In the genomic region with DNA sequence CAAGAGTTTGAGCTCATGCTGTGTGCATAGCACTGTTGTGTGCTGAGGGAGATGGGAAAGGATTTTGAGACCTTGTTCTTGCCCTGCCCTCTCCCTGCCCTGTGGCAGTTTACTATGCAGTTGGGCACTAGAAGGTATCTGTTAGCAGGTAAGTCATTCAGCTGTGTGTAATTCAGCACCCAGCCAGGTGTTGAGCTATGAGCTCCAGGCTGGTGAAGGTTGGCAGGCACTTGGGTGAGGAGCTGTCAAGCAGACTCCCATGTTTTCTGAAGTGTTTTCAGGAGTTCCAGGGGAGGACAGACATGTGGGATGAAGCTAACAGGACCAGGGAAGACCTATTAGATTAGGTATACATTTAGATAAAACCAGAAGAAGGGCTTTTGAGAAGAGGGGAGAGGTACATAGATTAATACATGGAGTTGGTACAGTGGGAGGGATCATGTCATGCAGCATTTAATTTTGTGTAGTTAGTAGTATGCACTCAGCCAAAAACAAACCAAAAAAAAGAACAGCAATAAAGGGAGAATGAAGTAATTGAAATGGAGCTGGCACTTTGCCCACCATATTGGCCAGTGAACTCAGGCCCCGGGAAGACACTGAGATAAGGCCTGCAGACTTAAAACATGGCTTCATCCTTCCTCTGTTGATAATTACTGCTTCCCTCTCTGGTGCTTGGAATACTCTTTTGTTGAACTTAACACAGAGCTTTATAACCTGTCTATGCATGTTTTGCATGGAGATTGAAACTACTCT, we compare ENCODE assay signal across 8 cellular contexts. TPM values are rescaled to one million over a fixed set of nuclear protein-coding genes. Genes with fewer than 3 reads are reported as not detected.
DNase-seq lines count a peak whose midpoint lies in the region; ATAC-seq and TF ChIP-seq lines count a peak whose summit lies in the region.
"Had no signal": no experiment of that assay in that cellular context is flagged by ENCODE, and none has a peak within 500 bp of the region (broad histone marks: within the 10 kb centered on the region; RNA-seq: fewer than 3 reads in every experiment).

No MANE protein-coding gene starts in this region.

- H3K9me3 Mint-ChIP-seq in immature natural killer cell: no peaks in the 10 kb centered on the region

- peaks cover 32% of the 10 kb centered on the region for H3K4me1 ChIP-seq in right cardiac atrium (ENCODE audit: control insufficient read depth, insufficient read depth, low read length)

- no peak overlapping the region for H3K4me3 Mint-ChIP-seq in immature natural killer cell

- no peaks in the 10 kb centered on the region for H3K27me3 ChIP-seq in right cardiac atrium (ENCODE audit: control insufficient read depth, insufficient read depth)

- H3K27ac Mint-ChIP-seq in immature natural killer cell: no peak overlapping the region

- ATAC-seq in right cardiac atrium (peak in 1 of 2 donors; percentile 3), GM21786 (IDR thresholded peaks at IDR 0.05; ENCODE audit: unreplicated experiment) (no peak), HG02885 (IDR thresholded peaks at IDR 0.05; ENCODE audit: poor library complexity, unreplicated experiment) (no peak)

- no peaks in the 10 kb centered on the region for H3K36me3 Mint-ChIP-seq in immature natural killer cell

- peak overlapping the region; percentile 49 for H3K27ac ChIP-seq in right cardiac atrium (ENCODE audit: low read length)

- peaks cover 0 to 8% (median 3%) of the 10 kb centered on the region in 3 donors for H3K27me3 Mint-ChIP-seq in immature natural killer cell (ENCODE audit: low read depth in 3 of 3)

- H3K4me3 ChIP-seq in WI38 (ENCODE audit: low read depth, low read length): peak overlapping the region; percentile 93
- H3K4me3 ChIP-seq in right cardiac atrium (ENCODE audit: low read length): no peak overlapping the region

- TF ChIP-seq CTCF in WI38 (IDR thresholded peaks at IDR 0.05; ENCODE audit: low read depth, low read length): no peak

- peaks cover 40 to 45% of the 10 kb centered on the region in 2 donors for H3K4me1 Mint-ChIP-seq in immature natural killer cell

- H3K9me3 ChIP-seq in right cardiac atrium (ENCODE audit: control insufficient read depth, low read length): no peaks in the 10 kb centered on the region

- intact Hi-C loops in right cardiac atrium (cut with DNase I): no loop called here

- DNase-seq in NCI-H1105 (lab: John Stamatoyannopoulos, UW) (peak; percentile 39), right cardiac atrium (peak; percentile 45 to 78 (median 65)), superior temporal gyrus (ENCODE audit: extremely low spot score) (peak; percentile 24), immature natural killer cell (no peak)
- DNase-seq: NCI-H526 treated with DMSO at 0.1 percent for 48 hours had no signal

- 12% methylated on average over 1 of the region's 1 CpG for WGBS in right cardiac atrium

RNA-seq across cellular contexts. Expression of gene PANX1, which starts 2.9 kb away (rescaled TPM):
- total RNA-seq in right cardiac atrium: 10 to 100 TPM in 1 of 4 donors, 1 to 10 TPM in 3; 8.0 to 16.1 (median 8.5) TPM
- polyA plus RNA-seq in right cardiac atrium (4.6 TPM), immature natural killer cell (10 to 100 TPM in 2 of 3 donors, 1 to 10 TPM in 1; 9.2 to 16.0 (median 12.8) TPM)

Comparison
In these comparisons a context has a peak if more than half of its experiments do, and no peak if none do; other contexts are left out.
1. DNase-seq: peak in NCI-H1105 (single experiment), right cardiac atrium (3 of 3) and superior temporal gyrus (single experiment); none in immature natural killer cell (0 of 3).